ENCODE assay signal across 1 cellular context in genomic region chr2:9657083-9657482, GRCh38.
A peak's percentile ranks its signal among the peaks of the same experiment; 100 is the strongest.
TF ChIP-seq lines count a peak whose summit lies in the region.

No MANE protein-coding gene starts in this region.

TF ChIP-seq in HepG2, 621 proteins besides CTCF, POLR2A, EP300 and RAD21 (continued from another document and continues in another):
- TF ChIP-seq ZBTB26 (CRISPR knock-in tag; IDR thresholded peaks at IDR 0.05; ENCODE audit: borderline replicate concordance) (0 out of 2 replicates have a peak, but pooled peaks have one; percentile 45), ZNF556 (CRISPR knock-in tag; IDR thresholded peaks at IDR 0.05; ENCODE audit: borderline replicate concordance) (peak; percentile 44; the same call in 1 of the 2 replicates), ELF1 (CRISPR knock-in tag; IDR thresholded peaks at IDR 0.05) (peak; percentile 41), CBX2 (IDR thresholded peaks at IDR 0.05; ENCODE audit: low read depth, low read length) (no peak), CBX2 (CRISPR knock-in tag; IDR thresholded peaks at IDR 0.05; ENCODE audit: low read depth) (0 out of 2 replicates have a peak, but pooled peaks have one; percentile 32), CREM (IDR thresholded peaks at IDR 0.05) (peak; percentile 36; the same call in 1 of the 2 replicates), CREM (CRISPR knock-in tag; IDR thresholded peaks at IDR 0.05) (no peak), FOXA3 (CRISPR knock-in tag; IDR thresholded peaks at IDR 0.05) (peak; percentile 88), ADNP (CRISPR knock-in tag; IDR thresholded peaks at IDR 0.05) (no peak), ATAD3A (CRISPR knock-in tag; IDR thresholded peaks at IDR 0.05) (no peak), ZFP36L1 (CRISPR knock-in tag; IDR thresholded peaks at IDR 0.05) (no peak), JUN (CRISPR knock-in tag; IDR thresholded peaks at IDR 0.05) (0 out of 2 replicates have a peak, but pooled peaks have one; percentile 30), KDM2A (CRISPR knock-in tag; IDR thresholded peaks at IDR 0.05; ENCODE audit: borderline replicate concordance, low read depth) (no peak), SKI (IDR thresholded peaks at IDR 0.05; ENCODE audit: partially characterized antibody) (peak; percentile 99), FOSL2 (CRISPR knock-in tag; IDR thresholded peaks at IDR 0.05) (peak; percentile 71), ZNF619 (CRISPR knock-in tag; IDR thresholded peaks at IDR 0.05) (no peak), PATZ1 (CRISPR knock-in tag; IDR thresholded peaks at IDR 0.05) (peak; percentile 80), IRF2 (CRISPR knock-in tag; IDR thresholded peaks at IDR 0.05) (peak; percentile 73), SALL1 (CRISPR knock-in tag; IDR thresholded peaks at IDR 0.05) (peak; percentile 67), PHF20 (CRISPR knock-in tag; IDR thresholded peaks at IDR 0.05) (no peak), NR2F1 (CRISPR knock-in tag; IDR thresholded peaks at IDR 0.05) (peak; percentile 68 to 78; a peak in 3 of 4 replicates), ZNF878 (CRISPR knock-in tag; IDR thresholded peaks at IDR 0.05) (0 out of 2 replicates have a peak, but pooled peaks have one; percentile 29), FOXP1 (IDR thresholded peaks at IDR 0.05) (no peak), FOXP1 (CRISPR knock-in tag; IDR thresholded peaks at IDR 0.05) (peak; percentile 76), ZNF567 (CRISPR knock-in tag; IDR thresholded peaks at IDR 0.05; ENCODE audit: borderline replicate concordance) (no peak), BCL6 (CRISPR knock-in tag; IDR thresholded peaks at IDR 0.05) (peak; percentile 94), RFXAP (CRISPR knock-in tag; IDR thresholded peaks at IDR 0.05; ENCODE audit: borderline replicate concordance) (0 out of 2 replicates have a peak, but pooled peaks have one; percentile 23), TP53 (CRISPR knock-in tag; conservative IDR thresholded peaks at IDR 0.05) (no peak), HNF1B (CRISPR knock-in tag; IDR thresholded peaks at IDR 0.05) (peak; percentile 43; the same call in 1 of the 2 replicates), ZNF609 (CRISPR knock-in tag; IDR thresholded peaks at IDR 0.05; ENCODE audit: borderline replicate concordance) (peak; percentile 60; the same call in 1 of the 2 replicates), GATAD2A (CRISPR knock-in tag; IDR thresholded peaks at IDR 0.05) (peak; percentile 76), ZNF839 (CRISPR knock-in tag; IDR thresholded peaks at IDR 0.05; ENCODE audit: borderline replicate concordance) (no peak), ZNF670 (CRISPR knock-in tag; IDR thresholded peaks at IDR 0.05; ENCODE audit: borderline replicate concordance) (peak; percentile 85), ZNF691 (CRISPR knock-in tag; IDR thresholded peaks at IDR 0.05; ENCODE audit: borderline replicate concordance, low read depth) (no peak), RXRB (CRISPR knock-in tag; IDR thresholded peaks at IDR 0.05; ENCODE audit: borderline replicate concordance) (peak; percentile 97), HMG20A (CRISPR knock-in tag; IDR thresholded peaks at IDR 0.05; ENCODE audit: borderline replicate concordance) (peak; percentile 82; the same call in 1 of the 2 replicates), NCOA2 (CRISPR knock-in tag; IDR thresholded peaks at IDR 0.05) (0 out of 2 replicates have a peak, but pooled peaks have one; percentile 31)
- TF ChIP-seq, protein P1, sequence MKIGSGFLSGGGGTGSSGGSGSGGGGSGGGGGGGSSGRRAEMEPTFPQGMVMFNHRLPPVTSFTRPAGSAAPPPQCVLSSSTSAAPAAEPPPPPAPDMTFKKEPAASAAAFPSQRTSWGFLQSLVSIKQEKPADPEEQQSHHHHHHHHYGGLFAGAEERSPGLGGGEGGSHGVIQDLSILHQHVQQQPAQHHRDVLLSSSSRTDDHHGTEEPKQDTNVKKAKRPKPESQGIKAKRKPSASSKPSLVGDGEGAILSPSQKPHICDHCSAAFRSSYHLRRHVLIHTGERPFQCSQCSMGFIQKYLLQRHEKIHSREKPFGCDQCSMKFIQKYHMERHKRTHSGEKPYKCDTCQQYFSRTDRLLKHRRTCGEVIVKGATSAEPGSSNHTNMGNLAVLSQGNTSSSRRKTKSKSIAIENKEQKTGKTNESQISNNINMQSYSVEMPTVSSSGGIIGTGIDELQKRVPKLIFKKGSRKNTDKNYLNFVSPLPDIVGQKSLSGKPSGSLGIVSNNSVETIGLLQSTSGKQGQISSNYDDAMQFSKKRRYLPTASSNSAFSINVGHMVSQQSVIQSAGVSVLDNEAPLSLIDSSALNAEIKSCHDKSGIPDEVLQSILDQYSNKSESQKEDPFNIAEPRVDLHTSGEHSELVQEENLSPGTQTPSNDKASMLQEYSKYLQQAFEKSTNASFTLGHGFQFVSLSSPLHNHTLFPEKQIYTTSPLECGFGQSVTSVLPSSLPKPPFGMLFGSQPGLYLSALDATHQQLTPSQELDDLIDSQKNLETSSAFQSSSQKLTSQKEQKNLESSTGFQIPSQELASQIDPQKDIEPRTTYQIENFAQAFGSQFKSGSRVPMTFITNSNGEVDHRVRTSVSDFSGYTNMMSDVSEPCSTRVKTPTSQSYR (CRISPR knock-in tag; IDR thresholded peaks at IDR 0.05; ENCODE audit: borderline replicate concordance) = peak; percentile 38; the same call in 1 of the 2 replicates
- TF ChIP-seq, protein P2, sequence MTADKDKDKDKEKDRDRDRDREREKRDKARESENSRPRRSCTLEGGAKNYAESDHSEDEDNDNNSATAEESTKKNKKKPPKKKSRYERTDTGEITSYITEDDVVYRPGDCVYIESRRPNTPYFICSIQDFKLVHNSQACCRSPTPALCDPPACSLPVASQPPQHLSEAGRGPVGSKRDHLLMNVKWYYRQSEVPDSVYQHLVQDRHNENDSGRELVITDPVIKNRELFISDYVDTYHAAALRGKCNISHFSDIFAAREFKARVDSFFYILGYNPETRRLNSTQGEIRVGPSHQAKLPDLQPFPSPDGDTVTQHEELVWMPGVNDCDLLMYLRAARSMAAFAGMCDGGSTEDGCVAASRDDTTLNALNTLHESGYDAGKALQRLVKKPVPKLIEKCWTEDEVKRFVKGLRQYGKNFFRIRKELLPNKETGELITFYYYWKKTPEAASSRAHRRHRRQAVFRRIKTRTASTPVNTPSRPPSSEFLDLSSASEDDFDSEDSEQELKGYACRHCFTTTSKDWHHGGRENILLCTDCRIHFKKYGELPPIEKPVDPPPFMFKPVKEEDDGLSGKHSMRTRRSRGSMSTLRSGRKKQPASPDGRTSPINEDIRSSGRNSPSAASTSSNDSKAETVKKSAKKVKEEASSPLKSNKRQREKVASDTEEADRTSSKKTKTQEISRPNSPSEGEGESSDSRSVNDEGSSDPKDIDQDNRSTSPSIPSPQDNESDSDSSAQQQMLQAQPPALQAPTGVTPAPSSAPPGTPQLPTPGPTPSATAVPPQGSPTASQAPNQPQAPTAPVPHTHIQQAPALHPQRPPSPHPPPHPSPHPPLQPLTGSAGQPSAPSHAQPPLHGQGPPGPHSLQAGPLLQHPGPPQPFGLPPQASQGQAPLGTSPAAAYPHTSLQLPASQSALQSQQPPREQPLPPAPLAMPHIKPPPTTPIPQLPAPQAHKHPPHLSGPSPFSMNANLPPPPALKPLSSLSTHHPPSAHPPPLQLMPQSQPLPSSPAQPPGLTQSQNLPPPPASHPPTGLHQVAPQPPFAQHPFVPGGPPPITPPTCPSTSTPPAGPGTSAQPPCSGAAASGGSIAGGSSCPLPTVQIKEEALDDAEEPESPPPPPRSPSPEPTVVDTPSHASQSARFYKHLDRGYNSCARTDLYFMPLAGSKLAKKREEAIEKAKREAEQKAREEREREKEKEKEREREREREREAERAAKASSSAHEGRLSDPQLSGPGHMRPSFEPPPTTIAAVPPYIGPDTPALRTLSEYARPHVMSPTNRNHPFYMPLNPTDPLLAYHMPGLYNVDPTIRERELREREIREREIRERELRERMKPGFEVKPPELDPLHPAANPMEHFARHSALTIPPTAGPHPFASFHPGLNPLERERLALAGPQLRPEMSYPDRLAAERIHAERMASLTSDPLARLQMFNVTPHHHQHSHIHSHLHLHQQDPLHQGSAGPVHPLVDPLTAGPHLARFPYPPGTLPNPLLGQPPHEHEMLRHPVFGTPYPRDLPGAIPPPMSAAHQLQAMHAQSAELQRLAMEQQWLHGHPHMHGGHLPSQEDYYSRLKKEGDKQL (CRISPR knock-in tag; IDR thresholded peaks at IDR 0.05; ENCODE audit: low read depth) = 0 out of 2 replicates have a peak, but pooled peaks have one; percentile 46
- TF ChIP-seq, protein P3, sequence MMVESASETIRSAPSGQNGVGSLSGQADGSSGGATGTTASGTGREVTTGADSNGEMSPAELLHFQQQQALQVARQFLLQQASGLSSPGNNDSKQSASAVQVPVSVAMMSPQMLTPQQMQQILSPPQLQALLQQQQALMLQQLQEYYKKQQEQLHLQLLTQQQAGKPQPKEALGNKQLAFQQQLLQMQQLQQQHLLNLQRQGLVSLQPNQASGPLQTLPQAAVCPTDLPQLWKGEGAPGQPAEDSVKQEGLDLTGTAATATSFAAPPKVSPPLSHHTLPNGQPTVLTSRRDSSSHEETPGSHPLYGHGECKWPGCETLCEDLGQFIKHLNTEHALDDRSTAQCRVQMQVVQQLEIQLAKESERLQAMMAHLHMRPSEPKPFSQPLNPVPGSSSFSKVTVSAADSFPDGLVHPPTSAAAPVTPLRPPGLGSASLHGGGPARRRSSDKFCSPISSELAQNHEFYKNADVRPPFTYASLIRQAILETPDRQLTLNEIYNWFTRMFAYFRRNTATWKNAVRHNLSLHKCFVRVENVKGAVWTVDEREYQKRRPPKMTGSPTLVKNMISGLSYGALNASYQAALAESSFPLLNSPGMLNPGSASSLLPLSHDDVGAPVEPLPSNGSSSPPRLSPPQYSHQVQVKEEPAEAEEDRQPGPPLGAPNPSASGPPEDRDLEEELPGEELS (CRISPR knock-in tag; IDR thresholded peaks at IDR 0.05) = peak; percentile 51; the same call in 1 of the 2 replicates
